Comparison of ENCODE assay signal across 9 cellular contexts in genomic region chr10:110651044-110651958, GRCh38. TPM values are rescaled to one million over a fixed set of nuclear protein-coding genes. Genes with fewer than 3 reads are reported as not detected.
DNase-seq lines count a peak whose midpoint lies in the region; ATAC-seq and TF ChIP-seq lines count a peak whose summit lies in the region.
"Had no signal": no experiment of that assay in that cellular context is flagged by ENCODE, and none has a peak within 500 bp of the region (broad histone marks: within the 10 kb centered on the region; RNA-seq: fewer than 3 reads in every experiment).

No MANE protein-coding gene starts in this region.

- peak; percentile 47 for DNase-seq in GM04503 (ENCODE audit: low read depth)
- DNase-seq in MG63 = peak; percentile 57
- peak; percentile 40 for DNase-seq in fibroblast of the aortic adventitia (ENCODE audit: low read depth)
- no peak for DNase-seq in NOMO-1 treated with DMSO at 0.1 percent for 48 hours (lab: John Stamatoyannopoulos, UW; ENCODE audit: unreplicated experiment)
- no peak for DNase-seq in stimulated activated CD4-positive, alpha-beta T cell treated with anti-CD3 and anti-CD28 coated beads, Interleukin-12 subunit alpha, Interleukin-12 subunit beta, amount 100 ng/mL, for 4 hours
- no peak for DNase-seq in iPS-NIHi11 (ENCODE audit: low spot score)
- no peak for DNase-seq in anterior cingulate cortex (lab: John Stamatoyannopoulos, UW)

- no peaks in the 10 kb centered on the region for H3K36me3 ChIP-seq in MG63

- peak; percentile 90 for ATAC-seq in GM21737 (IDR thresholded peaks at IDR 0.05; ENCODE audit: unreplicated experiment)
- ATAC-seq: left colon had no signal

- no peak overlapping the region for H3K4me3 ChIP-seq in MG63
- peak overlapping the region; percentile 10 for H3K4me3 ChIP-seq in fibroblast of the aortic adventitia (ENCODE audit: low read depth, low read length)

- no peak for TF ChIP-seq CTCF in fibroblast of the aortic adventitia (IDR thresholded peaks at IDR 0.05; ENCODE audit: insufficient read depth, low read length)

- peaks cover 17% of the 10 kb centered on the region for H3K27me3 ChIP-seq in MG63

- H3K9me3 ChIP-seq in MG63 = no peaks in the 10 kb centered on the region

RNA-seq across cellular contexts. Expression of gene RBM20, which starts 7.2 kb away (rescaled TPM):
- not detected in 2 replicates for total RNA-seq in MG63 (2014; rRNA removed; shearing (Covaris generic); ENCODE audit: low replicate concordance)
- total RNA-seq in fibroblast of the aortic adventitia (ENCODE audit: low replicate concordance) = 0.08 and 0.09 TPM in 2 replicates

Comparison
In these comparisons a context has a peak if more than half of its experiments do, and no peak if none do; other contexts are left out.
1. DNase-seq: peak in GM04503 (single experiment), MG63 (single experiment) and fibroblast of the aortic adventitia (single experiment); none in NOMO-1 treated with DMSO at 0.1 percent for 48 hours (single experiment), stimulated activated CD4-positive, alpha-beta T cell treated with anti-CD3 and anti-CD28 coated beads, Interleukin-12 subunit alpha, Interleukin-12 subunit beta, amount 100 ng/mL, for 4 hours (single experiment), iPS-NIHi11 (single experiment) and anterior cingulate cortex (0 of 58).